ENCODE assay signal across 1 cellular context in the genomic region with DNA sequence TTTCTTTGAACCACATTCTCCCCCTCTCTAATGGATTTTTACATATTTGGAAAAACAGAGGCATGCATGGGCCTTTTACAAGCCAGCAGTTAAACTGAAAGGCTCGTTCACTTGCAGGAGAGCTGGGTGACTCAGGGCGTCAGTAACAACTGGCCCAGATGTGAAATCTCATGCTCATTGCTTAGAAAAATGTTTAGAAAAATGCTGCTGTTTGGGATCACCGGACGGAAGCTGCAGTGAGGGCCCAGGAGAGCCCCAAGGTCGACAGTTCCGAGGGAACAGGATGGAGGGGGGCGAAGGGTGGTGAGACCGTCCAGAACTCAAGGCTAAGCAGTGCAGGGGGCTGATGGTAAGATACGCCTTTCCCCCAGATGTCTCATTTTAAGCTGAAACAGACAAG.
TF ChIP-seq lines count a peak whose summit lies in the region.

No MANE protein-coding gene starts in this region.

TF ChIP-seq in H1, 55 proteins besides CTCF, POLR2A, EP300 and RAD21 (continued from another document):
- no peak for TF ChIP-seq RXRA (IDR thresholded peaks at IDR 0.05; ENCODE audit: insufficient read depth, low read depth, low read length)
- no peak for TF ChIP-seq HDAC2 (IDR thresholded peaks at IDR 0.05; ENCODE audit: borderline replicate concordance in 1 of 2, low read depth in 2 of 2, low read length in 2 of 2)
- TF ChIP-seq KDM4A (IDR thresholded peaks at IDR 0.05; ENCODE audit: low read depth, low read length, severe bottlenecking) = no peak
- TF ChIP-seq GABPA (IDR thresholded peaks at IDR 0.05; ENCODE audit: borderline replicate concordance, insufficient read depth, low read length) = no peak
- TF ChIP-seq TCF12 (IDR thresholded peaks at IDR 0.05; ENCODE audit: low read depth, low read length) = no peak
- TF ChIP-seq SIN3A (conservative IDR thresholded peaks at IDR 0.05 in 1 of 2, IDR thresholded peaks at IDR 0.05 in 1 of 2; ENCODE audit: low read depth in 1 of 2, low read length in 2 of 2) = no peak
- no peak for TF ChIP-seq SIRT6 (IDR thresholded peaks at IDR 0.05; ENCODE audit: low read length)
- no peak for TF ChIP-seq EZH2 (IDR thresholded peaks at IDR 0.05; ENCODE audit: low read depth, low read length, severe bottlenecking)
- TF ChIP-seq SRF (IDR thresholded peaks at IDR 0.05; ENCODE audit: low read depth, low read length) = no peak
- TF ChIP-seq CTBP2 (IDR thresholded peaks at IDR 0.05; ENCODE audit: borderline replicate concordance, insufficient read depth, insufficient read length, low read length) = no peak
- TF ChIP-seq, protein P1, sequence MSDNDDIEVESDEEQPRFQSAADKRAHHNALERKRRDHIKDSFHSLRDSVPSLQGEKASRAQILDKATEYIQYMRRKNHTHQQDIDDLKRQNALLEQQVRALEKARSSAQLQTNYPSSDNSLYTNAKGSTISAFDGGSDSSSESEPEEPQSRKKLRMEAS (IDR thresholded peaks at IDR 0.05) = no peak
- TF ChIP-seq TAF7 (optimal IDR thresholded peaks at IDR 0.05; ENCODE audit: borderline replicate concordance, low read depth, low read length) = no peak
